29 cellular contexts compared by ENCODE assay signal in the genomic region with DNA sequence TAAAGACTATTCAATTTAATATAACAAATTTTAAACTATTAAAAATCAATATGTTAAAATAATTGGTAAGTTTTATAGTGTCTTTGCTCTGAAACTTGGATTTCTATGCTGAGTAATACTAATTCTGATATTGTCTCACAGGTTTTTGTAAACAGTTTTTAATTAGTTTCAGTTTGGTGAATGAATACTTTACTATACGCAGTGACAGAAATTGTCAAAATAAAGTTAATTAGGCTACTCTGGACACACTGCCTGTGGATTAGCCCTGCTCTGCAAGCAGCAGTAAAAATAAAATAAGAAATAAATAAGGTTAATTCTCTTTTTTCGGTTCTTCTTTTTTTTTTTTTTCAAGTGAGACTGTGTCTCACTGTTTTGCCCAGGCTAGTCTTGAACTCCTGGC.
"Had no signal": no experiment of that assay in that cellular context is flagged by ENCODE, and none has a peak within 500 bp of the region (broad histone marks: within the 10 kb centered on the region; RNA-seq: fewer than 3 reads in every experiment).

No MANE protein-coding gene starts in this region.

- H3K9me3 ChIP-seq: stomach, suprapubic skin, testis, thoracic aorta, thyroid gland, tibial artery, tibial nerve, transverse colon, upper lobe of left lung, upper lobe of right lung, uterus, vagina had no signal

- H3K27ac ChIP-seq: stomach, suprapubic skin, testis, thoracic aorta, thyroid gland, tibial artery, tibial nerve, transverse colon, upper lobe of left lung, upper lobe of right lung, uterus, vagina had no signal

- DNase-seq: stimulated activated CD4-positive, alpha-beta T cell treated with anti-CD3 and anti-CD28 coated beads, Interleukin-2, amount 100 ng/mL, for 48 hours; stimulated activated CD4-positive, alpha-beta T cell treated with anti-CD3 and anti-CD28 coated beads, Interleukin-4, amount 100 ng/mL, for 1 hour; stimulated activated CD4-positive, alpha-beta T cell treated with anti-CD3 and anti-CD28 coated beads, Interleukin-4, amount 100 ng/mL, for 24 hours; stimulated activated CD4-positive, alpha-beta T cell treated with anti-CD3 and anti-CD28 coated beads, Interleukin-4, amount 100 ng/mL, for 4 hours; stimulated activated CD8-positive, alpha-beta memory T cell treated with anti-CD3 and anti-CD28 coated beads, Interleukin-4, amount 100 ng/mL, for 48 hours; stimulated activated naive B cell treated with anti-CD40 and anti-IgM and Interleukin-4, amounts not matched to agents 10 μg/mL and 1 μg/mL and 100 μg/mL, for 72 hours; stimulated activated naive CD4-positive, alpha-beta T cell; stimulated activated naive CD4-positive, alpha-beta T cell treated with Interleukin-2 at 50 U/mL for 16 hours; stimulated activated naive CD8-positive, alpha-beta T cell treated with anti-CD3 and anti-CD28 coated beads, Interleukin-15, amount 100 ng/mL, for 72 hours; stimulated activated naive CD8-positive, alpha-beta T cell treated with anti-CD3 and anti-CD28 coated beads, Interleukin-15, Interleukin-2, amounts not matched to agents 100 U/mL and 50 U/mL, for 24 hours; stomach; substantia nigra; testis; thyroid gland; tibial artery; transverse colon; trophoblast cell; upper lobe of left lung; upper lobe of right lung; uterus had no signal

- H3K4me3 ChIP-seq: stomach, suprapubic skin, testis, thoracic aorta, thyroid gland, tibial artery, tibial nerve, transverse colon, upper lobe of left lung, upper lobe of right lung, uterus, vagina had no signal

- H3K4me3 Mint-ChIP-seq: stimulated activated effector memory CD8-positive, alpha-beta T cell treated with anti-CD3 and anti-CD28 coated beads, Interleukin-12 subunit alpha, Interleukin-12 subunit beta, amount 100 ng/mL, for 72 hours; stimulated activated memory B cell treated with anti-CD40 and anti-IgM and Interleukin-4, amounts not matched to agents 10 μg/mL and 1 μg/mL and 100 μg/mL, for 72 hours; stimulated activated naive B cell treated with anti-CD40 and anti-IgM and Interleukin-4, amounts not matched to agents 10 μg/mL and 1 μg/mL and 100 μg/mL, for 72 hours; stimulated activated naive CD8-positive, alpha-beta T cell treated with anti-CD3 and anti-CD28 coated beads, Interleukin-15, amount 100 ng/mL, for 72 hours; stimulated activated naive CD8-positive, alpha-beta T cell treated with anti-CD3 and anti-CD28 coated beads, Interleukin-15, Interleukin-2, amounts not matched to agents 100 ng/mL and 50 ng/mL, for 24 hours; type B pancreatic cell had no signal

- H3K36me3 ChIP-seq: uterus had no signal

- ATAC-seq: stimulated activated effector memory CD8-positive, alpha-beta T cell treated with anti-CD3 and anti-CD28 coated beads, Interleukin-12 subunit alpha, Interleukin-12 subunit beta, amount 100 ng/mL, for 72 hours; stimulated activated memory B cell treated with anti-CD40 and anti-IgM and Interleukin-4, amounts not matched to agents 10 μg/mL and 1 μg/mL and 100 μg/mL, for 72 hours; stimulated activated naive B cell treated with anti-CD40 and anti-IgM and Interleukin-4, amounts not matched to agents 10 μg/mL and 1 μg/mL and 100 μg/mL, for 72 hours; stimulated activated naive CD8-positive, alpha-beta T cell treated with anti-CD3 and anti-CD28 coated beads, Interleukin-15, amount 100 ng/mL, for 72 hours; stimulated activated naive CD8-positive, alpha-beta T cell treated with anti-CD3 and anti-CD28 coated beads, Interleukin-15, Interleukin-2, amounts not matched to agents 100 U/mL and 50 U/mL, for 24 hours; upper lobe of right lung had no signal

- H3K4me1 Mint-ChIP-seq: stimulated activated effector memory CD8-positive, alpha-beta T cell treated with anti-CD3 and anti-CD28 coated beads, Interleukin-12 subunit alpha, Interleukin-12 subunit beta, amount 100 ng/mL, for 72 hours; stimulated activated memory B cell treated with anti-CD40 and anti-IgM and Interleukin-4, amounts not matched to agents 10 μg/mL and 1 μg/mL and 100 μg/mL, for 72 hours; stimulated activated naive CD8-positive, alpha-beta T cell treated with anti-CD3 and anti-CD28 coated beads, Interleukin-15, amount 100 ng/mL, for 72 hours had no signal

- H3K9me3 Mint-ChIP-seq: stimulated activated effector memory CD8-positive, alpha-beta T cell treated with anti-CD3 and anti-CD28 coated beads, Interleukin-12 subunit alpha, Interleukin-12 subunit beta, amount 100 ng/mL, for 72 hours; stimulated activated memory B cell treated with anti-CD40 and anti-IgM and Interleukin-4, amounts not matched to agents 10 μg/mL and 1 μg/mL and 100 μg/mL, for 72 hours; stimulated activated naive B cell treated with anti-CD40 and anti-IgM and Interleukin-4, amounts not matched to agents 10 μg/mL and 1 μg/mL and 100 μg/mL, for 72 hours; stimulated activated naive CD8-positive, alpha-beta T cell treated with anti-CD3 and anti-CD28 coated beads, Interleukin-15, amount 100 ng/mL, for 72 hours; stimulated activated naive CD8-positive, alpha-beta T cell treated with anti-CD3 and anti-CD28 coated beads, Interleukin-15, Interleukin-2, amounts not matched to agents 100 ng/mL and 50 ng/mL, for 24 hours; type B pancreatic cell had no signal

- H3K27me3 Mint-ChIP-seq: stimulated activated memory B cell treated with anti-CD40 and anti-IgM and Interleukin-4, amounts not matched to agents 10 μg/mL and 1 μg/mL and 100 μg/mL, for 72 hours; stimulated activated naive B cell treated with anti-CD40 and anti-IgM and Interleukin-4, amounts not matched to agents 10 μg/mL and 1 μg/mL and 100 μg/mL, for 72 hours; stimulated activated naive CD8-positive, alpha-beta T cell treated with anti-CD3 and anti-CD28 coated beads, Interleukin-15, amount 100 ng/mL, for 72 hours; stimulated activated naive CD8-positive, alpha-beta T cell treated with anti-CD3 and anti-CD28 coated beads, Interleukin-15, Interleukin-2, amounts not matched to agents 100 ng/mL and 50 ng/mL, for 24 hours; type B pancreatic cell had no signal

- H3K27me3 ChIP-seq: stomach, suprapubic skin, testis, thyroid gland, tibial artery, tibial nerve, transverse colon, upper lobe of left lung, upper lobe of right lung, uterus, vagina had no signal

- FAIRE-seq: urothelium cell line had no signal

- H3K27ac Mint-ChIP-seq: stimulated activated effector memory CD8-positive, alpha-beta T cell treated with anti-CD3 and anti-CD28 coated beads, Interleukin-12 subunit alpha, Interleukin-12 subunit beta, amount 100 ng/mL, for 72 hours; stimulated activated memory B cell treated with anti-CD40 and anti-IgM and Interleukin-4, amounts not matched to agents 10 μg/mL and 1 μg/mL and 100 μg/mL, for 72 hours; stimulated activated naive B cell treated with anti-CD40 and anti-IgM and Interleukin-4, amounts not matched to agents 10 μg/mL and 1 μg/mL and 100 μg/mL, for 72 hours; stimulated activated naive CD8-positive, alpha-beta T cell treated with anti-CD3 and anti-CD28 coated beads, Interleukin-15, amount 100 ng/mL, for 72 hours; stimulated activated naive CD8-positive, alpha-beta T cell treated with anti-CD3 and anti-CD28 coated beads, Interleukin-15, Interleukin-2, amounts not matched to agents 100 ng/mL and 50 ng/mL, for 24 hours; type B pancreatic cell had no signal

- H3K4me1 ChIP-seq: stomach, suprapubic skin, testis, tibial artery, tibial nerve, transverse colon, upper lobe of left lung, upper lobe of right lung, uterus, vagina had no signal
